ENCODE assay signal across 11 cellular contexts in genomic region chr12:47714823-47715386, GRCh38. TPM values are rescaled to one million over a fixed set of nuclear protein-coding genes. Genes with fewer than 3 reads are reported as not detected.
A peak's percentile ranks its signal among the peaks of the same experiment; 100 is the strongest.
DNase-seq lines count a peak whose midpoint lies in the region; FAIRE-seq and TF ChIP-seq lines count a peak whose summit lies in the region.
"Had no signal": no experiment of that assay in that cellular context is flagged by ENCODE, and none has a peak within 500 bp of the region (broad histone marks: within the 10 kb centered on the region; RNA-seq: fewer than 3 reads in every experiment).

No MANE protein-coding gene starts in this region.

- peak overlapping the region; percentile 43 to 88 (median 81) for H3K27ac Mint-ChIP-seq in CD14-positive monocyte
- H3K27ac Mint-ChIP-seq in activated CD4-positive, alpha-beta T cell treated with anti-CD3 and anti-CD28 coated beads, Interleukin-2, amount 10 ng/mL, durations not matched to agents 24 days and 14 days = no peak overlapping the region

- H3K9me3 Mint-ChIP-seq in CD14-positive monocyte = peaks cover 0 to 4% (median 0%) of the 10 kb centered on the region in 7 donors
- no peaks in the 10 kb centered on the region for H3K9me3 Mint-ChIP-seq in activated CD4-positive, alpha-beta T cell treated with anti-CD3 and anti-CD28 coated beads, Interleukin-2, amount 10 ng/mL, durations not matched to agents 24 days and 14 days
- H3K9me3 Mint-ChIP-seq: activated T-cell treated with anti-CD3 and anti-CD28 coated beads, Interleukin-2, amount 50 U/mL, for 4 hours had no signal

- TF ChIP-seq CTCF in CD14-positive monocyte (IDR thresholded peaks at IDR 0.05) (no peak), VCaP (conservative IDR thresholded peaks at IDR 0.05) (no peak), osteoblast (IDR thresholded peaks at IDR 0.05; ENCODE audit: extremely low read depth, low read depth, low read length) (no peak)

- no peaks in the 10 kb centered on the region for H3K36me3 ChIP-seq in osteoblast (ENCODE audit: insufficient read depth, low read length)
- H3K36me3 ChIP-seq: BE2C had no signal

- intact Hi-C loops in CD14-positive monocyte (cut with micrococcal nuclease) = loop anchor here (2.0 to 10.0 kb wide), 5 partner anchors 64 to 240 kb away; no protein-coding TSS in a partner anchor
- intact Hi-C loops in activated CD4-positive, alpha-beta T cell treated with anti-CD3 and anti-CD28 coated beads, Interleukin-2, amount 10 ng/mL, durations not matched to agents 24 days and 14 days (cut with micrococcal nuclease) = loop anchor here (1.0 to 10.0 kb wide), 7 partner anchors 27 to 902 kb away; partner anchors contain the start of gene TMEM106C

- no peak overlapping the region for H2AFZ ChIP-seq in osteoblast (ENCODE audit: low read length)

- peaks cover 55% of the 10 kb centered on the region for H3K4me1 Mint-ChIP-seq in CD14-positive monocyte
- peaks cover 25% of the 10 kb centered on the region for H3K4me1 Mint-ChIP-seq in activated CD4-positive, alpha-beta T cell treated with anti-CD3 and anti-CD28 coated beads, Interleukin-2, amount 10 ng/mL, durations not matched to agents 24 days and 14 days

- peak; percentile 42 for FAIRE-seq in GM19239 (lab: Jason Lieb, UNC)

- DNase-seq in CD14-positive monocyte (ENCODE audit: low spot score) (no peak), GM19239 (ENCODE audit: insufficient read length, low spot score) (no peak), osteoblast (ENCODE audit: insufficient read length, low spot score, missing footprints) (no peak), NCI-H82 (lab: John Stamatoyannopoulos, UW) (no peak), occipital lobe (lab: John Stamatoyannopoulos, UW) (no peak), DMS53 treated with DMSO at 0.1 percent for 48 hours (lab: John Stamatoyannopoulos, UW; ENCODE audit: unreplicated experiment) (no peak)
- DNase-seq in activated CD4-positive, alpha-beta T cell treated with anti-CD3 and anti-CD28 coated beads, Interleukin-2, amount 10 ng/mL, durations not matched to agents 24 days and 14 days = no peak

- peaks cover 9 to 19% of the 10 kb centered on the region in 2 donors for H3K36me3 Mint-ChIP-seq in CD14-positive monocyte
- no peaks in the 10 kb centered on the region for H3K36me3 Mint-ChIP-seq in activated CD4-positive, alpha-beta T cell treated with anti-CD3 and anti-CD28 coated beads, Interleukin-2, amount 10 ng/mL, durations not matched to agents 24 days and 14 days (ENCODE audit: low read depth)

- H3K4me3 ChIP-seq in osteoblast (ENCODE audit: insufficient read depth, low read length) = no peak overlapping the region
- H3K4me3 ChIP-seq: lung had no signal

- peak overlapping the region; percentile 68 for H3K27ac ChIP-seq in VCaP
- no peak overlapping the region for H3K27ac ChIP-seq in osteoblast (ENCODE audit: low read depth, low read length)

- H3K9me3 ChIP-seq in osteoblast (ENCODE audit: low read depth, low read length) = no peaks in the 10 kb centered on the region
- H3K9me3 ChIP-seq: BE2C had no signal

- H3K4me2 ChIP-seq in osteoblast (ENCODE audit: insufficient read depth, low read length) = peak overlapping the region; percentile 78

- peak overlapping the region in 1 of 2 donors; percentile 39 for H3K4me3 Mint-ChIP-seq in CD14-positive monocyte
- H3K4me3 Mint-ChIP-seq in activated CD4-positive, alpha-beta T cell treated with anti-CD3 and anti-CD28 coated beads, Interleukin-2, amount 10 ng/mL, durations not matched to agents 24 days and 14 days = no peak overlapping the region
- H3K4me3 Mint-ChIP-seq: activated T-cell treated with anti-CD3 and anti-CD28 coated beads, Interleukin-2, amount 50 U/mL, for 4 hours had no signal

- H4K20me1 ChIP-seq in osteoblast (ENCODE audit: insufficient read depth, low read length) = no peaks in the 10 kb centered on the region

- H3K4me1 ChIP-seq in osteoblast (ENCODE audit: insufficient read depth, low read length) = peaks cover 19% of the 10 kb centered on the region

- peaks cover 2 to 7% (median 2%) of the 10 kb centered on the region in 3 donors for H3K27me3 Mint-ChIP-seq in CD14-positive monocyte (ENCODE audit: low read depth in 3 of 3)
- no peaks in the 10 kb centered on the region for H3K27me3 Mint-ChIP-seq in activated CD4-positive, alpha-beta T cell treated with anti-CD3 and anti-CD28 coated beads, Interleukin-2, amount 10 ng/mL, durations not matched to agents 24 days and 14 days

- no peaks in the 10 kb centered on the region for H3K79me2 ChIP-seq in osteoblast (ENCODE audit: insufficient read depth, low read length)

- no peaks in the 10 kb centered on the region for H3K27me3 ChIP-seq in osteoblast (ENCODE audit: insufficient read depth, low read length)
- H3K27me3 ChIP-seq: BE2C had no signal

RNA-seq across cellular contexts. Expression of gene RPAP3, which starts 9.1 kb away (rescaled TPM):
- 10 to 100 TPM; 19.0 to 20.6 TPM for polyA plus RNA-seq in CD14-positive monocyte
- total RNA-seq in osteoblast (15.6 and 17.1 TPM in 2 replicates), occipital lobe (24.3 TPM)
- total RNA-seq in activated CD4-positive, alpha-beta T cell treated with anti-CD3 and anti-CD28 coated beads, Interleukin-2, amount 10 ng/mL, durations not matched to agents 24 days and 14 days = 63.4 and 67.3 TPM in 2 replicates

RNA-seq across cellular contexts. Expression of gene ENDOU, which starts 10.4 kb away (rescaled TPM):
- polyA plus RNA-seq in CD14-positive monocyte = under 1 TPM in 1 of 2 donors, not detected in 1; 0.40 TPM
- not detected in 2 replicates for total RNA-seq in osteoblast
- total RNA-seq in occipital lobe = not detected
- total RNA-seq in activated CD4-positive, alpha-beta T cell treated with anti-CD3 and anti-CD28 coated beads, Interleukin-2, amount 10 ng/mL, durations not matched to agents 24 days and 14 days = 0.09 TPM in 1 of 2 replicates, not detected in the other

RNA-seq across cellular contexts. Expression of gene RAPGEF3, which starts 43.8 kb away (rescaled TPM):
- under 1 TPM; 0.08 to 0.60 TPM for polyA plus RNA-seq in CD14-positive monocyte
- total RNA-seq in osteoblast (3.5 and 4.3 TPM in 2 replicates), occipital lobe (9.0 TPM)
- 3.6 and 4.5 TPM in 2 replicates for total RNA-seq in activated CD4-positive, alpha-beta T cell treated with anti-CD3 and anti-CD28 coated beads, Interleukin-2, amount 10 ng/mL, durations not matched to agents 24 days and 14 days

RNA-seq across cellular contexts. Expression of gene SLC48A1, which starts 58.1 kb away (rescaled TPM):
- polyA plus RNA-seq in CD14-positive monocyte = 10 to 100 TPM; 15.8 to 19.6 TPM
- total RNA-seq in osteoblast = 18.0 and 19.2 TPM in 2 replicates
- 11.1 TPM for total RNA-seq in occipital lobe
- 10.7 and 12.3 TPM in 2 replicates for total RNA-seq in activated CD4-positive, alpha-beta T cell treated with anti-CD3 and anti-CD28 coated beads, Interleukin-2, amount 10 ng/mL, durations not matched to agents 24 days and 14 days
